Comparison of ENCODE assay signal across 8 cellular contexts in genomic region chr18:22169011-22169888, GRCh38. TPM values are rescaled to one million over a fixed set of nuclear protein-coding genes. Genes with fewer than 3 reads are reported as not detected.
DNase-seq lines count a peak whose midpoint lies in the region; ATAC-seq and TF ChIP-seq lines count a peak whose summit lies in the region.

TSS of gene GATA6 (plus strand) at chr18:22169589. CDS start at chr18:22171145, 1,556 bp downstream.

- DNase-seq in BE2C, result peak; percentile 74
- peak; percentile 99 for DNase-seq in NCI-H146 treated with DMSO at 0.1 percent for 48 hours (lab: John Stamatoyannopoulos, UW; ENCODE audit: unreplicated experiment)
- peak; percentile 61 for DNase-seq in WERI-Rb-1
- DNase-seq in endodermal cell, result peak; percentile 97
- no peak for DNase-seq in mesenteric fat pad (ENCODE audit: low spot score)
- peak; percentile 83 for DNase-seq in type B pancreatic cell (ENCODE audit: extremely low spot score, unreplicated experiment)

- TF ChIP-seq CTCF in BE2C (IDR thresholded peaks at IDR 0.05; ENCODE audit: low read depth, low read length), result peak; percentile 47
- TF ChIP-seq CTCF in WERI-Rb-1 (IDR thresholded peaks at IDR 0.05; ENCODE audit: low read depth, low read length), result peak; percentile 41
- peak; percentile 47 for TF ChIP-seq CTCF in endodermal cell (conservative IDR thresholded peaks at IDR 0.05)
- TF ChIP-seq CTCF in type B pancreatic cell (conservative IDR thresholded peaks at IDR 0.05), result peak; percentile 49

- no peaks in the 10 kb centered on the region for H3K4me1 ChIP-seq in BE2C
- H3K4me1 ChIP-seq in endodermal cell (ENCODE audit: control insufficient read depth, insufficient read depth, low read length), result no peaks in the 10 kb centered on the region

- H3K27me3 Mint-ChIP-seq in endodermal cell (ENCODE audit: insufficient read depth) (peaks cover 73% of the 10 kb centered on the region), type B pancreatic cell (peaks cover 80% of the 10 kb centered on the region)

- ATAC-seq in GM19395 (IDR thresholded peaks at IDR 0.05; ENCODE audit: unreplicated experiment), result peak; percentile 48
- no peak for ATAC-seq in GM18858 (IDR thresholded peaks at IDR 0.05; ENCODE audit: unreplicated experiment)

- no peak within 1 kb of the TSS for H3K27ac ChIP-seq in WERI-Rb-1
- H3K27ac ChIP-seq in endodermal cell (ENCODE audit: low read depth, low read length), result no peak within 1 kb of the TSS

- H3K36me3 Mint-ChIP-seq in endodermal cell (ENCODE audit: low read depth) (peaks cover 54% of the 10 kb centered on the region), type B pancreatic cell (peaks cover 17% of the 10 kb centered on the region)

- no peaks in the 10 kb centered on the region for H3K9me3 Mint-ChIP-seq in endodermal cell
- H3K9me3 Mint-ChIP-seq in type B pancreatic cell, result no peaks in the 10 kb centered on the region

- H3K4me3 Mint-ChIP-seq in endodermal cell (peak within 1 kb of the TSS; percentile 98), type B pancreatic cell (peak within 1 kb of the TSS; percentile 93)

- peaks cover 15% of the 10 kb centered on the region for H3K4me1 Mint-ChIP-seq in endodermal cell
- H3K4me1 Mint-ChIP-seq in type B pancreatic cell (ENCODE audit: unreplicated experiment), result peaks cover 7% of the 10 kb centered on the region

- H3K27ac Mint-ChIP-seq in endodermal cell, result peak within 1 kb of the TSS; percentile 98
- H3K27ac Mint-ChIP-seq in type B pancreatic cell, result peak within 1 kb of the TSS; percentile 93

- H3K4me3 ChIP-seq in BE2C (ENCODE audit: low read depth, low read length) (peak within 1 kb of the TSS; percentile 58), WERI-Rb-1 (ENCODE audit: low read depth, low read length) (peak within 1 kb of the TSS; percentile 54), endodermal cell (ENCODE audit: low read length) (peak within 1 kb of the TSS; percentile 100)

- H3K9me3 ChIP-seq in BE2C (no peaks in the 10 kb centered on the region), WERI-Rb-1 (ENCODE audit: severe bottlenecking) (peaks cover 24% of the 10 kb centered on the region), endodermal cell (ENCODE audit: control insufficient read depth, low read length) (peaks cover 6% of the 10 kb centered on the region)

- peak within 1 kb of the TSS; percentile 99 for H3K9ac ChIP-seq in endodermal cell (ENCODE audit: extremely low read depth, low read length, poor library complexity, severe bottlenecking)

- H3K36me3 ChIP-seq in BE2C (no peaks in the 10 kb centered on the region), WERI-Rb-1 (no peaks in the 10 kb centered on the region), endodermal cell (ENCODE audit: control insufficient read depth, insufficient read depth, low read length) (peaks cover 57% of the 10 kb centered on the region)

- H3K27me3 ChIP-seq in BE2C, result peaks cover 72% of the 10 kb centered on the region
- peaks cover 92% of the 10 kb centered on the region for H3K27me3 ChIP-seq in WERI-Rb-1 (ENCODE audit: insufficient read depth, low read depth, severe bottlenecking)
- H3K27me3 ChIP-seq in endodermal cell (ENCODE audit: control insufficient read depth, insufficient read depth, low read length, poor library complexity, severe bottlenecking), result peaks cover 42% of the 10 kb centered on the region

- 0% methylated on average over 30 to 87 of the region's 87 CpGs for WGBS in endodermal cell (ENCODE audit: insufficient coverage in 1 of 2, insufficient read length in 1 of 2), 2 experiments

RNA-seq across cellular contexts. Expression of gene GATA6, which starts in this region (rescaled TPM):
- 0.15 TPM for polyA plus RNA-seq in BE2C (2012; ENCODE audit: insufficient read depth, insufficient read length, low read depth)
- total RNA-seq in endodermal cell (100 to 1,000 TPM; 106 to 158 TPM), mesenteric fat pad (26.6 TPM), type B pancreatic cell (ENCODE audit: low replicate concordance) (37.7 and 39.8 TPM in 2 replicates)
- 30.0 TPM for polyA plus RNA-seq in endodermal cell (2013, experiment 1 of 2)
- 39.3 TPM for polyA plus RNA-seq in endodermal cell (2013, experiment 2 of 2)
